Comparison of ENCODE assay signal across 1 cellular context in the genomic region with DNA sequence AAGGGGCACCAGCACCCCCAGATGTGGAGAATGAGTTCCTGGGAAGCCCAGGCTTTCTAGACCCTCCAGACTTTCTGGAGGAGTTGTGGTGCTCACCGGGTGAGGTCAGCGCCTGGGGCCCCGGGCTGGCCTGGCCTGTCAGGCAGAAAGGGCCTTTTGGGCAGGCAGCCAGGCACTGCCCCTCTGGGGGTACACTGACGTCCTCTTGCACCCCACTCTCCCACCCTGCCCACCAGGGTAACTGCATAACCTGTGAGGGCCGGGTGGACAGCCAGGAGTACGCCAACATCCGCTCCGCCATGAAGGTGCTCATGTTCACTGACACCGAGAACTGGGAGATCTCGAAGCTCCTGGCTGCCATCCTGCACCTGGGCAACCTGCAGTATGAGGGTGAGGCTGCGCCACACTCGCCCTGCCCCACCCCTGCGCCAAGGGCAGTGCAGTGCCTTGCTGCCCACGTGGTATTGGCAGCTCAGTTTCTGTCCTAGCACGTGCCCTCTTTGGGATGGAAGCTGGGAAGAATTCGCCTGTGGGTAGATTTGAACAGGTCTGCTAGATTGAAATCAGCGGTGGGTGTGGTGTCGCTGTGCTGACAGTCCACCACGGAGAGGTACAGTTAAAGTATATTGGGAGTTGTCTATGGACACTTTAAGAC.
TF ChIP-seq lines count a peak whose summit lies in the region.

No MANE protein-coding gene starts in this region.

TF ChIP-seq in H1, 55 proteins besides CTCF, POLR2A, EP300 and RAD21:
- TF ChIP-seq CHD2 (IDR thresholded peaks at IDR 0.05; ENCODE audit: low read length) = no peak
- TF ChIP-seq TBP (IDR thresholded peaks at IDR 0.05; ENCODE audit: low read depth, low read length) = no peak
- no peak for TF ChIP-seq SUZ12 (IDR thresholded peaks at IDR 0.05; ENCODE audit: low read length)
- no peak for TF ChIP-seq KDM1A (IDR thresholded peaks at IDR 0.05; ENCODE audit: borderline replicate concordance, low read length)
- no peak for TF ChIP-seq SP2 (IDR thresholded peaks at IDR 0.05; ENCODE audit: low read length)
